In genomic region chr2:148007219-148007900, GRCh38 we compare ENCODE assay signal across 27 cellular contexts. TPM values are rescaled to one million over a fixed set of nuclear protein-coding genes. Genes with fewer than 3 reads are reported as not detected.
DNase-seq lines count a peak whose midpoint lies in the region; ATAC-seq, FAIRE-seq and TF ChIP-seq lines count a peak whose summit lies in the region.
"Had no signal": no experiment of that assay in that cellular context is flagged by ENCODE, and none has a peak within 500 bp of the region (broad histone marks: within the 10 kb centered on the region; RNA-seq: fewer than 3 reads in every experiment).

No MANE protein-coding gene starts in this region.

- CTCF ChIA-PET in HepG2 (lab: Yijun Ruan, JAX; ENCODE audit: low intra/inter-chr PET ratio, low total read pairs), result no interaction called here
- CTCF ChIA-PET in Calu3 (lab: Charles Lee), result no interaction called here
- CTCF ChIA-PET in K562 (lab: Yijun Ruan, JAX; ENCODE audit: low intra/inter-chr PET ratio), result no interaction called here

- H3K27ac ChIP-seq in HepG2 (ENCODE audit: extremely low read length, insufficient read depth, low read length), result no peak overlapping the region
- H3K27ac ChIP-seq in right lobe of liver, result no peak overlapping the region
- H3K27ac ChIP-seq in K562 (ENCODE audit: extremely low read depth, low read depth, low read length), result no peak overlapping the region
- no peak overlapping the region for H3K27ac ChIP-seq in body of pancreas
- H3K27ac ChIP-seq: 22Rv1, BLaER1 had no signal

- peaks cover 34% of the 10 kb centered on the region for H3K4me1 Mint-ChIP-seq in Calu3 (ENCODE audit: low read depth, unreplicated experiment)

- ATAC-seq in HepG2, result no peak
- no peak for ATAC-seq in right lobe of liver
- no peak for ATAC-seq in K562
- ATAC-seq in body of pancreas, result no peak
- ATAC-seq in HG03159 (IDR thresholded peaks at IDR 0.05; ENCODE audit: unreplicated experiment), result no peak

- no peak for TF ChIP-seq RAD21 in HepG2 (CRISPR knock-in tag; IDR thresholded peaks at IDR 0.05)
- no peak for TF ChIP-seq RAD21 in K562 (CRISPR knock-in tag; conservative IDR thresholded peaks at IDR 0.05 in 1 of 2, IDR thresholded peaks at IDR 0.05 in 1 of 2)

- H3K79me2 ChIP-seq in HepG2 (ENCODE audit: insufficient read depth, low read length), result peaks cover 95% of the 10 kb centered on the region
- peaks cover 89% of the 10 kb centered on the region for H3K79me2 ChIP-seq in K562 (ENCODE audit: control insufficient read depth, insufficient read depth, low read length)

- no peak overlapping the region for H3K4me2 ChIP-seq in HepG2 (ENCODE audit: low read depth, low read length)
- no peak overlapping the region for H3K4me2 ChIP-seq in K562 (ENCODE audit: insufficient read depth, low read length)
- H3K4me2 ChIP-seq: BLaER1 had no signal

- H3K4me3 Mint-ChIP-seq in Calu3 (ENCODE audit: low read depth, unreplicated experiment), result no peak overlapping the region
- H3K4me3 Mint-ChIP-seq: CD14-positive monocyte; CD4-positive, alpha-beta memory T cell; CD4-positive, CD25-positive, alpha-beta regulatory T cell; CD8-positive, alpha-beta memory T cell had no signal

- TF ChIP-seq EP300 in HepG2 (IDR thresholded peaks at IDR 0.05; ENCODE audit: low read depth in 2 of 2, low read length in 2 of 2) (no peak), HepG2 (CRISPR knock-in tag; IDR thresholded peaks at IDR 0.05; ENCODE audit: borderline replicate concordance) (no peak), K562 (IDR thresholded peaks at IDR 0.05; ENCODE audit: low read length) (no peak)

- peaks cover 5% of the 10 kb centered on the region for H3K36me3 Mint-ChIP-seq in Calu3 (ENCODE audit: insufficient read depth, unreplicated experiment)

- H3K27me3 ChIP-seq in HepG2 (ENCODE audit: control insufficient read depth in 1 of 2, insufficient read depth in 2 of 2, low read length in 2 of 2) (no peaks in the 10 kb centered on the region), right lobe of liver (no peaks in the 10 kb centered on the region), K562 (ENCODE audit: control insufficient read depth in 2 of 2, insufficient read depth in 2 of 2, low read length in 2 of 2) (no peaks in the 10 kb centered on the region), body of pancreas (no peaks in the 10 kb centered on the region)
- H3K27me3 ChIP-seq: BE2C, BLaER1 had no signal

- FAIRE-seq in HepG2 (lab: Jason Lieb, UNC) (no peak), K562 (lab: Jason Lieb, UNC) (no peak)
- FAIRE-seq: GM12878, GM12892, GM18507 had no signal

- POLR2A ChIA-PET in HepG2 (lab: Yijun Ruan, JAX), result interaction anchor here (2.1 kb wide), 1 partner anchor 13 kb away, joined by 12 read pairs; the partner anchor contains the start of genes MBD5 and ORC4
- POLR2A ChIA-PET in K562 (lab: Yijun Ruan, JAX), result interaction anchor here (1.1 kb wide), 1 partner anchor 12 kb away, joined by 3 read pairs; no protein-coding TSS in a partner anchor

- H3K27me3 Mint-ChIP-seq in Calu3 (ENCODE audit: unreplicated experiment), result no peaks in the 10 kb centered on the region
- H3K27me3 Mint-ChIP-seq: CD4-positive, alpha-beta memory T cell; CD8-positive, alpha-beta memory T cell had no signal

- H3K4me1 ChIP-seq in HepG2 (ENCODE audit: insufficient read depth, low read length) (peaks cover 8% of the 10 kb centered on the region), right lobe of liver (peaks cover 0 to 15% (median 4%) of the 10 kb centered on the region in 4 donors), K562 (replicated peaks in 1 of 2; ENCODE audit: control insufficient read depth in 2 of 2, insufficient read depth in 2 of 2, low read length in 2 of 2) (no peaks in the 10 kb centered on the region), body of pancreas (no peaks in the 10 kb centered on the region)
- H3K4me1 ChIP-seq: BE2C, BLaER1 had no signal

- DNase-seq in HepG2 (ENCODE audit: low spot score) (no peak), right lobe of liver (no peak), Calu3 (no peak), K562 (ENCODE audit: extremely low read depth in 1 of 4, low spot score in 3 of 4) (no peak), body of pancreas (no peak), NCI-H345 treated with DMSO at 0.1 percent for 48 hours (lab: John Stamatoyannopoulos, UW; ENCODE audit: unreplicated experiment) (no peak)
- DNase-seq: ACHN; BE2C; C1 segment of cervical spinal cord; CD4-positive, alpha-beta memory T cell; CD4-positive, CD25-positive, alpha-beta regulatory T cell; CD8-positive, alpha-beta memory T cell; COR-L47; DMS 273 treated with DMSO at 0.1 percent for 48 hours; DMS153; DMS53; DMS79; DND-41; EL; GDM1 had no signal

- TF ChIP-seq POLR2A in HepG2 (IDR thresholded peaks at IDR 0.05; ENCODE audit: insufficient read depth in 1 of 2, low read depth in 2 of 2, low read length in 2 of 2) (no peak), right lobe of liver (IDR thresholded peaks at IDR 0.05) (no peak), K562 (conservative IDR thresholded peaks at IDR 0.05) (no peak), body of pancreas (IDR thresholded peaks at IDR 0.05) (no peak)

- no peaks in the 10 kb centered on the region for H3K9me1 ChIP-seq in K562 (ENCODE audit: control insufficient read depth, insufficient read depth, low read length)

- BruUV-seq in HepG2 (replicated peaks; lab: Mats Ljungman, UMichigan), result no TSS peak
- no TSS peak for BruUV-seq in Calu3 (replicated peaks; lab: Mats Ljungman, UMichigan)
- BruUV-seq in K562 (replicated peaks; lab: Mats Ljungman, UMichigan), result no TSS peak

- no peak overlapping the region for H2AFZ ChIP-seq in HepG2 (ENCODE audit: low read length)
- H2AFZ ChIP-seq in K562 (ENCODE audit: low read depth, low read length), result no peak overlapping the region

- H4K20me1 ChIP-seq in HepG2 (ENCODE audit: insufficient read depth, low read length) (peaks cover 25% of the 10 kb centered on the region), K562 (replicated peaks; ENCODE audit: control insufficient read depth, insufficient read depth, low read length) (0 out of 2 replicates have a peak, but pooled peaks cover 7% of the 10 kb centered on the region)

- WGBS in HepG2 (ENCODE audit: low lambda C conversion rate), result 96% methylated on average over 5 of the region's 5 CpGs
- WGBS in right lobe of liver (ENCODE audit: insufficient coverage, low coverage, low lambda C conversion rate, missing lambda C conversion rate), result 78% methylated on average over 5 of the region's 5 CpGs
- 83% methylated on average over 5 of the region's 5 CpGs for WGBS in K562 (ENCODE audit: insufficient coverage, low coverage, missing lambda C conversion rate)
- WGBS in body of pancreas, 2 donors, result 96 to 99% methylated on average over 5 of the region's 5 CpGs

- intact Hi-C loops in HepG2 (cut with micrococcal nuclease; ENCODE audit: unreplicated experiment) (no loop called here), right lobe of liver (cut with DNase I) (no loop called here), Calu3 (cut with micrococcal nuclease; ENCODE audit: unreplicated experiment) (no loop called here), K562 (cut with micrococcal nuclease) (no loop called here), body of pancreas (cut with DNase I) (no loop called here)

- H3K9me3 Mint-ChIP-seq in Calu3 (ENCODE audit: low read depth, unreplicated experiment), result peaks cover 7% of the 10 kb centered on the region

- no peak for TF ChIP-seq CTCF in HepG2 (CRISPR knock-in tag; IDR thresholded peaks at IDR 0.05)
- TF ChIP-seq CTCF in right lobe of liver (IDR thresholded peaks at IDR 0.05), result no peak
- no peak for TF ChIP-seq CTCF in Calu3 (IDR thresholded peaks at IDR 0.05; ENCODE audit: unreplicated experiment)
- no peak for TF ChIP-seq CTCF in K562 (IDR thresholded peaks at IDR 0.05 in 2 of 3, conservative IDR thresholded peaks at IDR 0.05 in 1 of 3; ENCODE audit: insufficient read depth in 2 of 3, low read depth in 1 of 3, low read length in 3 of 3)
- no peak for TF ChIP-seq CTCF in body of pancreas (IDR thresholded peaks at IDR 0.05)

- H3K9ac ChIP-seq in HepG2 (ENCODE audit: insufficient read depth, low read depth, low read length), result no peak overlapping the region
- H3K9ac ChIP-seq in K562 (ENCODE audit: insufficient read depth in 1 of 2, low read depth in 2 of 2, low read length in 2 of 2), result no peak overlapping the region
- H3K9ac ChIP-seq: BLaER1 had no signal

- H3K9me3 ChIP-seq in HepG2 (ENCODE audit: low read length) (no peaks in the 10 kb centered on the region), right lobe of liver (peaks cover 0 to 2% (median 0%) of the 10 kb centered on the region in 4 donors), K562 (replicated peaks; ENCODE audit: control insufficient read depth, insufficient read depth, low read depth, low read length) (no peaks in the 10 kb centered on the region), body of pancreas (no peaks in the 10 kb centered on the region)
- H3K9me3 ChIP-seq: BE2C had no signal

- H3K27ac Mint-ChIP-seq in Calu3 (ENCODE audit: unreplicated experiment), result peak overlapping the region; percentile 74
- H3K27ac Mint-ChIP-seq: CD14-positive monocyte; CD4-positive, alpha-beta memory T cell; CD8-positive, alpha-beta memory T cell had no signal

- in situ Hi-C loops in HepG2 (cut with HindIII; ENCODE audit: extremely low pct_ligation_motif_present, low pct_unique_long_range_greater_than_20kb), result no loop called here
- in situ Hi-C loops in K562 (cut with MboI), result no loop called here

- H3K4me3 ChIP-seq in HepG2 (replicated peaks in 1 of 3; ENCODE audit: insufficient read depth in 1 of 3, low read depth in 2 of 3, low read length in 3 of 3) (no peak overlapping the region), right lobe of liver (no peak overlapping the region), K562 (no peak overlapping the region), body of pancreas (no peak overlapping the region)
- H3K4me3 ChIP-seq: BLaER1, GM12878 had no signal

- H3K36me3 ChIP-seq in HepG2 (replicated peaks in 1 of 2; ENCODE audit: control insufficient read depth in 1 of 2, insufficient read depth in 2 of 2, low read length in 2 of 2), result no peaks in the 10 kb centered on the region
- no peaks in the 10 kb centered on the region for H3K36me3 ChIP-seq in right lobe of liver
- no peaks in the 10 kb centered on the region for H3K36me3 ChIP-seq in K562 (ENCODE audit: control insufficient read depth, insufficient read depth, low read length)
- H3K36me3 ChIP-seq in body of pancreas (replicated peaks in 1 of 2; ENCODE audit: insufficient read depth in 1 of 2, low read depth in 2 of 2), result no peaks in the 10 kb centered on the region
- H3K36me3 ChIP-seq: BE2C had no signal

RNA-seq across cellular contexts. Expression of gene ORC4, which starts 13.2 kb away (rescaled TPM):
- total RNA-seq in HepG2 (2016; rRNA removed; fragmentation: Illumina TruSeq; extraction: Trizol), result 84.8 and 135 TPM in 2 replicates
- 78.0 and 80.0 TPM in 2 replicates for total RNA-seq in HepG2 (2016; cell fraction: cytosol; rRNA removed; fragmentation: Illumina TruSeq; extraction: Trizol; ENCODE audit: low read depth)
- 78.3 and 142 TPM in 2 replicates for total RNA-seq in HepG2 (2016; cell fraction: insoluble cytoplasmic fraction; rRNA removed; fragmentation: Illumina TruSeq; extraction: Trizol)
- 42.7 and 44.3 TPM in 2 replicates for total RNA-seq in HepG2 (2016; cell fraction: membrane; rRNA removed; fragmentation: Illumina TruSeq; extraction: Trizol)
- 69.9 and 72.4 TPM in 2 replicates for total RNA-seq in HepG2 (2016; cell fraction: nucleus; rRNA removed; fragmentation: Illumina TruSeq; extraction: Trizol)
- polyA plus RNA-seq in HepG2 (2011; rRNA removed), result 26.4 and 28.6 TPM in 2 replicates
- polyA plus RNA-seq in HepG2 (2011; cell fraction: cytosol; rRNA removed), result 19.7 and 32.1 TPM in 2 replicates
- 18.3 and 19.1 TPM in 2 replicates for polyA plus RNA-seq in HepG2 (2011; cell fraction: nucleus; rRNA removed)
- 33.2 and 53.6 TPM in 2 replicates for polyA plus RNA-seq in HepG2 (2012)
- 11.5 and 11.9 TPM in 2 replicates for polyA plus RNA-seq in HepG2 (2016; cell fraction: cytosol; fragmentation: Illumina TruSeq; extraction: Trizol; ENCODE audit: low read depth)
- 103 and 106 TPM in 2 replicates for polyA plus RNA-seq in HepG2 (2016; cell fraction: insoluble cytoplasmic fraction; fragmentation: Illumina TruSeq; extraction: Trizol; ENCODE audit: low read depth)
- 13.1 and 13.3 TPM in 2 replicates for polyA plus RNA-seq in HepG2 (2016; cell fraction: membrane; fragmentation: Illumina TruSeq; extraction: Trizol; ENCODE audit: low read depth)
- 46.6 and 57.0 TPM in 2 replicates for polyA plus RNA-seq in HepG2 (2016; cell fraction: nucleus; fragmentation: Illumina TruSeq; extraction: Trizol; ENCODE audit: insufficient read depth, low read depth)
- 16.1 and 20.2 TPM in 2 replicates for polyA minus RNA-seq in HepG2 (2011; rRNA and poly(A)+ RNA removed; ENCODE audit: low replicate concordance)
- 34.1 and 44.2 TPM in 2 replicates for polyA minus RNA-seq in HepG2 (2011; cell fraction: cytosol; rRNA and poly(A)+ RNA removed)
- 145 and 169 TPM in 2 replicates for polyA minus RNA-seq in HepG2 (2011; cell fraction: nucleus; rRNA and poly(A)+ RNA removed)
- total RNA-seq in right lobe of liver, result 10 to 100 TPM; 18.6 to 61.4 (median 22.9) TPM
- 59.2 and 66.2 TPM in 2 replicates for total RNA-seq in Calu3 (2022)
- total RNA-seq in K562 (2011; cell fraction: chromatin; rRNA removed; ENCODE audit: low replicate concordance), result 31.8 and 105 TPM in 2 replicates
- total RNA-seq in K562 (2011; cell fraction: nucleolus; rRNA removed), result 17.7 and 26.2 TPM in 2 replicates
- 42.5 and 60.5 TPM in 2 replicates for total RNA-seq in K562 (2011; cell fraction: nucleoplasm; rRNA removed)
- total RNA-seq in K562 (2014; rRNA removed), result 61.4 and 62.2 TPM in 2 replicates
- 70.0 and 94.9 TPM in 2 replicates for total RNA-seq in K562 (2014; rRNA removed; fragmentation: Illumina TruSeq; extraction: Trizol)
- total RNA-seq in K562 (2015; rRNA removed; fragmentation: Illumina TruSeq; extraction: Trizol), result 49.2 and 58.6 TPM in 2 replicates
- 60.3 and 65.4 TPM in 2 replicates for total RNA-seq in K562 (2021)
- 58.4 and 86.5 TPM in 2 replicates for polyA plus RNA-seq in K562 (2011; rRNA removed)
- 14.9 and 49.8 TPM in 2 replicates for polyA plus RNA-seq in K562 (2011; cell fraction: cytosol; rRNA removed)
- polyA plus RNA-seq in K562 (2011; cell fraction: nucleus; rRNA removed), result 38.3 and 62.9 TPM in 2 replicates
- polyA plus RNA-seq in K562 (2012), result 51.3 and 54.1 TPM in 2 replicates
- polyA plus RNA-seq in K562 (2014; fragmentation: Illumina TruSeq; extraction: Trizol), result 64.1 and 100 TPM in 2 replicates
- polyA plus RNA-seq in K562 (2014; fragmentation: Nextera tagmentation; extraction: Ambion mirVana), result 10 to 100 TPM; 86.8 to 90.0 TPM
- 70.5 and 86.5 TPM in 2 replicates for polyA plus RNA-seq in K562 (2014; rRNA removed)
- 73.0 and 88.3 TPM in 2 replicates for polyA minus RNA-seq in K562 (2011; rRNA and poly(A)+ RNA removed)
- polyA minus RNA-seq in K562 (2011; cell fraction: cytosol; rRNA and poly(A)+ RNA removed), result 21.6 and 26.1 TPM in 2 replicates
- polyA minus RNA-seq in K562 (2011; cell fraction: nucleus; rRNA and poly(A)+ RNA removed), result 42.7 and 84.9 TPM in 2 replicates
- total RNA-seq in body of pancreas, result 10 to 100 TPM; 10.9 to 20.0 TPM

RNA-seq across cellular contexts. Expression of gene MBD5, which starts 13.5 kb away (rescaled TPM):
- 12.9 and 13.5 TPM in 2 replicates for total RNA-seq in HepG2 (2016; rRNA removed; fragmentation: Illumina TruSeq; extraction: Trizol)
- 4.3 and 8.4 TPM in 2 replicates for total RNA-seq in HepG2 (2016; cell fraction: cytosol; rRNA removed; fragmentation: Illumina TruSeq; extraction: Trizol; ENCODE audit: low read depth)
- 12.8 and 17.3 TPM in 2 replicates for total RNA-seq in HepG2 (2016; cell fraction: insoluble cytoplasmic fraction; rRNA removed; fragmentation: Illumina TruSeq; extraction: Trizol)
- total RNA-seq in HepG2 (2016; cell fraction: membrane; rRNA removed; fragmentation: Illumina TruSeq; extraction: Trizol), result 7.6 and 8.4 TPM in 2 replicates
- 41.7 and 43.4 TPM in 2 replicates for total RNA-seq in HepG2 (2016; cell fraction: nucleus; rRNA removed; fragmentation: Illumina TruSeq; extraction: Trizol)
- polyA plus RNA-seq in HepG2 (2011; rRNA removed), result 20.1 and 26.4 TPM in 2 replicates
- 9.4 and 12.2 TPM in 2 replicates for polyA plus RNA-seq in HepG2 (2011; cell fraction: cytosol; rRNA removed)
- polyA plus RNA-seq in HepG2 (2011; cell fraction: nucleus; rRNA removed), result 15.7 and 19.1 TPM in 2 replicates
- 10.0 and 12.1 TPM in 2 replicates for polyA plus RNA-seq in HepG2 (2012)
- polyA plus RNA-seq in HepG2 (2016; cell fraction: cytosol; fragmentation: Illumina TruSeq; extraction: Trizol; ENCODE audit: low read depth), result 5.8 and 8.9 TPM in 2 replicates
- polyA plus RNA-seq in HepG2 (2016; cell fraction: insoluble cytoplasmic fraction; fragmentation: Illumina TruSeq; extraction: Trizol; ENCODE audit: low read depth), result 11.2 and 12.1 TPM in 2 replicates
- polyA plus RNA-seq in HepG2 (2016; cell fraction: membrane; fragmentation: Illumina TruSeq; extraction: Trizol; ENCODE audit: low read depth), result 11.3 and 14.5 TPM in 2 replicates
- polyA plus RNA-seq in HepG2 (2016; cell fraction: nucleus; fragmentation: Illumina TruSeq; extraction: Trizol; ENCODE audit: insufficient read depth, low read depth), result 15.6 and 19.3 TPM in 2 replicates
- polyA minus RNA-seq in HepG2 (2011; rRNA and poly(A)+ RNA removed; ENCODE audit: low replicate concordance), result 76.1 and 285 TPM in 2 replicates
- polyA minus RNA-seq in HepG2 (2011; cell fraction: cytosol; rRNA and poly(A)+ RNA removed), result 16.7 and 35.9 TPM in 2 replicates
- 211 and 318 TPM in 2 replicates for polyA minus RNA-seq in HepG2 (2011; cell fraction: nucleus; rRNA and poly(A)+ RNA removed)
- total RNA-seq in right lobe of liver, result 10 to 100 TPM in 3 of 6 experiments, 1 to 10 TPM in 3; 7.9 to 15.6 (median 11.9) TPM
- 32.8 and 36.4 TPM in 2 replicates for total RNA-seq in Calu3 (2022)
- total RNA-seq in K562 (2011; cell fraction: chromatin; rRNA removed; ENCODE audit: low replicate concordance), result 27.5 and 81.6 TPM in 2 replicates
- 19.5 and 21.8 TPM in 2 replicates for total RNA-seq in K562 (2011; cell fraction: nucleolus; rRNA removed)
- total RNA-seq in K562 (2011; cell fraction: nucleoplasm; rRNA removed), result 51.9 and 119 TPM in 2 replicates
- total RNA-seq in K562 (2014; rRNA removed), result 5.1 and 5.4 TPM in 2 replicates
- 11.1 and 13.0 TPM in 2 replicates for total RNA-seq in K562 (2014; rRNA removed; fragmentation: Illumina TruSeq; extraction: Trizol)
- 9.5 and 12.0 TPM in 2 replicates for total RNA-seq in K562 (2015; rRNA removed; fragmentation: Illumina TruSeq; extraction: Trizol)
- total RNA-seq in K562 (2021), result 9.8 and 13.9 TPM in 2 replicates
- polyA plus RNA-seq in K562 (2011; rRNA removed), result 14.5 and 24.2 TPM in 2 replicates
- polyA plus RNA-seq in K562 (2011; cell fraction: cytosol; rRNA removed), result 8.2 and 11.8 TPM in 2 replicates
- polyA plus RNA-seq in K562 (2011; cell fraction: nucleus; rRNA removed), result 32.2 and 33.0 TPM in 2 replicates
- 7.0 and 9.5 TPM in 2 replicates for polyA plus RNA-seq in K562 (2012)
- 9.0 and 9.1 TPM in 2 replicates for polyA plus RNA-seq in K562 (2014; fragmentation: Illumina TruSeq; extraction: Trizol)
- 1 to 10 TPM; 3.4 to 3.6 TPM for polyA plus RNA-seq in K562 (2014; fragmentation: Nextera tagmentation; extraction: Ambion mirVana)
- polyA plus RNA-seq in K562 (2014; rRNA removed), result 6.2 and 6.8 TPM in 2 replicates
- 34.7 and 48.3 TPM in 2 replicates for polyA minus RNA-seq in K562 (2011; rRNA and poly(A)+ RNA removed)
- polyA minus RNA-seq in K562 (2011; cell fraction: cytosol; rRNA and poly(A)+ RNA removed), result 7.8 and 18.7 TPM in 2 replicates
- polyA minus RNA-seq in K562 (2011; cell fraction: nucleus; rRNA and poly(A)+ RNA removed), result 63.7 and 108 TPM in 2 replicates
- total RNA-seq in body of pancreas, result 10 to 100 TPM; 20.8 to 33.5 TPM

Comparison
In these comparisons a context has a peak if more than half of its experiments do, and no peak if none do; other contexts are left out.
1. Of the 241 proteins assayed by ChIP-seq in both HepG2 and K562: peak only in HepG2: MAFF and MAFK; only in K562: MAFG; in both: none; in neither: 238.